Comparison of ENCODE assay signal across 10 cellular contexts in the genomic region with DNA sequence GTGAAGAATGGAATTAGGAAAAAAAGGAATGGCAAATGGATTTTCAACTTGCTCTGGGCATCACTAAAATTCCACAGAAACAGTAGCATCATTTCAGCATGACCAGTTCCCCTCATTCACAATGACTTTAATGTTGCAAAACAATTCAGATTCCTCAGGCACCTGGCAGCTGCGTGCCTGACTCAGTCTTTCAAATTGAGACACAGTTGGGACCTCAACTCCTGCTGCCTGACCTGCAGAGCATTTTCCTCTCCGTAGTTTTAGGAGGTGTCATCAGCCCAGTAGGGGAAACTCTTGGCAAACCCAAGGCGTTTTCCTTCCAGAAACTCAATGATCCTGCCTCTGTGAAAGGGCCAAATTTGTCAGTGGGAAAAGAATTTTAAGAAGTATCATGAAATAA.
DNase-seq lines count a peak whose midpoint lies in the region; ATAC-seq and TF ChIP-seq lines count a peak whose summit lies in the region.
"Had no signal": no experiment of that assay in that cellular context is flagged by ENCODE, and none has a peak within 500 bp of the region (broad histone marks: within the 10 kb centered on the region; RNA-seq: fewer than 3 reads in every experiment).

No MANE protein-coding gene starts in this region.

- H2AFZ ChIP-seq in smooth muscle cell (ENCODE audit: low read depth), result no peak overlapping the region

- H3K4me3 ChIP-seq in HFF-Myc (replicated peaks; ENCODE audit: low read depth, low read length), result no peak overlapping the region
- no peak overlapping the region for H3K4me3 ChIP-seq in stomach
- H3K4me3 ChIP-seq in smooth muscle cell, result no peak overlapping the region

- no peak overlapping the region for H3K9ac ChIP-seq in smooth muscle cell (ENCODE audit: low read depth)

- H3K9me3 ChIP-seq in stomach, result no peaks in the 10 kb centered on the region
- H3K9me3 ChIP-seq in smooth muscle cell (replicated peaks; ENCODE audit: low read depth), result no peaks in the 10 kb centered on the region

- no peaks in the 10 kb centered on the region for H3K36me3 ChIP-seq in stomach
- no peaks in the 10 kb centered on the region for H3K36me3 ChIP-seq in smooth muscle cell (ENCODE audit: low read depth)

- 41 to 81% (median 61%) methylated on average over 3 of the region's 3 CpGs for WGBS in stomach, 5 donors
- WGBS in smooth muscle cell (ENCODE audit: low lambda C conversion rate), result 66% methylated on average over 3 of the region's 3 CpGs

- no peak for ATAC-seq in GM19463 (IDR thresholded peaks at IDR 0.05; ENCODE audit: unreplicated experiment)
- ATAC-seq: HCT116 had no signal

- no peaks in the 10 kb centered on the region for H4K20me1 ChIP-seq in smooth muscle cell (ENCODE audit: low read depth)

- H3K79me2 ChIP-seq in smooth muscle cell (ENCODE audit: low read depth), result no peaks in the 10 kb centered on the region

- no peak for TF ChIP-seq POLR2A in stomach (IDR thresholded peaks at IDR 0.05)

- no peak overlapping the region for H3K4me2 ChIP-seq in smooth muscle cell

- no peaks in the 10 kb centered on the region for H3K27me3 ChIP-seq in stomach
- H3K27me3 ChIP-seq in smooth muscle cell (ENCODE audit: low read depth), result no peaks in the 10 kb centered on the region

- H3K27ac ChIP-seq in stomach, result peak overlapping the region in 4 of 5 donors; percentile 50 to 76 (median 68)
- H3K27ac ChIP-seq in smooth muscle cell (ENCODE audit: low read depth), result no peak overlapping the region

- H3F3A ChIP-seq in smooth muscle cell (ENCODE audit: low read depth), result no peaks in the 10 kb centered on the region

- intact Hi-C loops in stomach (cut with DNase I; ENCODE audit: low total_unique reads), result no loop called here

- TF ChIP-seq CTCF in HFF-Myc (IDR thresholded peaks at IDR 0.05; ENCODE audit: low read depth, low read length, missing control alignments) (no peak), stomach (IDR thresholded peaks at IDR 0.05) (no peak), smooth muscle cell (IDR thresholded peaks at IDR 0.05; ENCODE audit: borderline replicate concordance, insufficient read depth, poor library complexity, severe bottlenecking) (no peak)

- H3K4me1 ChIP-seq in stomach (peaks cover 0 to 42% (median 9%) of the 10 kb centered on the region in 4 donors), smooth muscle cell (ENCODE audit: low read depth) (peaks cover 15% of the 10 kb centered on the region)

- DNase-seq in HFF-Myc (ENCODE audit: extremely low read depth, low read depth), result peak; percentile 58
- peak; percentile 41 for DNase-seq in dermis blood vessel endothelial cell
- DNase-seq in islet precursor cell, result peak; percentile 54
- peak; percentile 27 for DNase-seq in stomach
- DNase-seq in HUDEP-2 (lab: John Stamatoyannopoulos, UW; ENCODE audit: unreplicated experiment in 76 of 76), result no peak
- no peak for DNase-seq in smooth muscle cell (lab: John Stamatoyannopoulos, UW; ENCODE audit: unreplicated experiment)
- no peak for DNase-seq in stimulated activated CD4-positive, alpha-beta T cell treated with anti-CD3 and anti-CD28 coated beads, Interleukin-2, amount 100 ng/mL, for 48 hours
- DNase-seq: NCI-H510A had no signal

- TF ChIP-seq EP300 in stomach (IDR thresholded peaks at IDR 0.05), result peak; percentile 26

Comparison
In these comparisons a context has a peak if more than half of its experiments do, and no peak if none do; other contexts are left out.
1. DNase-seq: peak in HFF-Myc (single experiment), dermis blood vessel endothelial cell (single experiment), islet precursor cell (single experiment) and stomach (single experiment); none in HUDEP-2 (0 of 76), smooth muscle cell (single experiment) and stimulated activated CD4-positive, alpha-beta T cell treated with anti-CD3 and anti-CD28 coated beads, Interleukin-2, amount 100 ng/mL, for 48 hours (0 of 2).